ENCODE assay signal across 1 cellular context in genomic region chr15:90262426-90262825, GRCh38.
TF ChIP-seq lines count a peak whose summit lies in the region.

No MANE protein-coding gene starts in this region.

TF ChIP-seq in K562, 482 proteins besides CTCF, POLR2A, EP300 and RAD21:
- TF ChIP-seq CGGBP1 (CRISPR knock-in tag; IDR thresholded peaks at IDR 0.05) (no peak), RBM17 (IDR thresholded peaks at IDR 0.05; ENCODE audit: borderline replicate concordance, low read depth, low read length) (no peak), ZKSCAN3 (CRISPR knock-in tag; IDR thresholded peaks at IDR 0.05) (no peak), ASH1L (IDR thresholded peaks at IDR 0.05; ENCODE audit: borderline replicate concordance, low read depth, partially characterized antibody) (no peak), HOMEZ (CRISPR knock-in tag; IDR thresholded peaks at IDR 0.05) (no peak), ELK3 (CRISPR knock-in tag; IDR thresholded peaks at IDR 0.05) (no peak), CBFA2T3 (IDR thresholded peaks at IDR 0.05) (0 out of 2 replicates have a peak, but pooled peaks have one; percentile 3)
TF ChIP-seq in K562: peak in this region for 1.
